In the genomic region with DNA sequence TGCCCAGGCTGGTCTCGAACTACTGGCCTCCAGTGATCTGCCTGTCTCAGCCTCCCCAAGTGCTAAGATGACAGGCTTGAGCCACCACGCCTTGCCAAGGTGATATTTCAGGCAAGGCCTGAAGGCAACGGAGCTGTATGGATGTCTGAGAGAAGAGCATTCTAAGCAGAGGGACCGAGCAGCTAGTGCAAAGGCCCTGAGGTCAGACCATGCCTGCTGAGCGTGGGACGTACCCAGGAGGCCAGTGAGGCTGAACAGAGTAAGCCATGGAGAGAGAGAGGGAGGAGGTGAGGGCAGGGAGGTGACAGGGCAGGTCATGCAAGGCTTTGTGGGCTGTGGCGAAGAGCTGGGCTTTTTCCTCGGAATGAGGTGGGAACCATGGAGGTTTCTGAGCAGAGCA, we compare ENCODE assay signal across 20 cellular contexts. TPM values are rescaled to one million over a fixed set of nuclear protein-coding genes. Genes with fewer than 3 reads are reported as not detected.
DNase-seq lines count a peak whose midpoint lies in the region; ATAC-seq, FAIRE-seq and TF ChIP-seq lines count a peak whose summit lies in the region.
"Had no signal": no experiment of that assay in that cellular context is flagged by ENCODE, and none has a peak within 500 bp of the region (broad histone marks: within the 10 kb centered on the region; RNA-seq: fewer than 3 reads in every experiment).

No MANE protein-coding gene starts in this region.

- peaks cover 9% of the 10 kb centered on the region for H3K4me1 ChIP-seq in HepG2 (ENCODE audit: insufficient read depth, low read length)
- H3K4me1 ChIP-seq in right lobe of liver = peaks cover 0 to 10% (median 0%) of the 10 kb centered on the region in 4 donors
- H3K4me1 ChIP-seq in psoas muscle = peaks cover 26% of the 10 kb centered on the region

- FAIRE-seq in HepG2 (lab: Jason Lieb, UNC) (no peak), GM12892 (lab: Jason Lieb, UNC) (no peak)

- H3K36me3 Mint-ChIP-seq in activated T-helper 17 cell treated with anti-CD3 and anti-CD28 coated beads, Interleukin-2, amount 50 U/mL, for 72 hours (ENCODE audit: low read depth) = peaks cover 37% of the 10 kb centered on the region
- H3K36me3 Mint-ChIP-seq in naive B cell = peaks cover 0 to 8% of the 10 kb centered on the region in 2 donors

- H3K27me3 ChIP-seq in HepG2 (ENCODE audit: control insufficient read depth in 1 of 2, insufficient read depth in 2 of 2, low read length in 2 of 2) (peaks cover 1 to 4% of the 10 kb centered on the region in 2 experiments; a peak in 2 of 5 replicates), right lobe of liver (no peaks in the 10 kb centered on the region), psoas muscle (ENCODE audit: insufficient read depth in 3 of 3, low read length in 2 of 3) (no peaks in the 10 kb centered on the region)
- H3K27me3 ChIP-seq: adrenal gland, esophagus muscularis mucosa, ovary had no signal

- CTCF ChIA-PET in HepG2 (lab: Yijun Ruan, JAX; ENCODE audit: low intra/inter-chr PET ratio, low total read pairs) = no interaction called here

- no peaks in the 10 kb centered on the region for H3K79me2 ChIP-seq in HepG2 (ENCODE audit: insufficient read depth, low read length)

- intact Hi-C loops in HepG2 (cut with micrococcal nuclease; ENCODE audit: unreplicated experiment) = no loop called here
- intact Hi-C loops in right lobe of liver (cut with DNase I) = no loop called here
- intact Hi-C loops in psoas muscle (cut with DNase I) = no loop called here
- intact Hi-C loops in posterior vena cava (cut with DNase I) = no loop called here

- H3K4me3 Mint-ChIP-seq in activated T-helper 17 cell treated with anti-CD3 and anti-CD28 coated beads, Interleukin-2, amount 50 U/mL, for 72 hours = no peak overlapping the region
- peak overlapping the region in 3 of 8 donors; percentile 37 to 58 (median 47) for H3K4me3 Mint-ChIP-seq in naive B cell
- H3K4me3 Mint-ChIP-seq: HFFc6 had no signal

- WGBS in HepG2 (ENCODE audit: low lambda C conversion rate) = 81% methylated on average over 8 of the region's 8 CpGs
- WGBS in right lobe of liver (ENCODE audit: insufficient coverage, low coverage, low lambda C conversion rate, missing lambda C conversion rate) = 93% methylated on average over 6 of the region's 8 CpGs
- 98 to 100% (median 99%) methylated on average over 8 of the region's 8 CpGs for WGBS in psoas muscle, 3 donors

- H3K27ac Mint-ChIP-seq in activated T-helper 17 cell treated with anti-CD3 and anti-CD28 coated beads, Interleukin-2, amount 50 U/mL, for 72 hours = peak overlapping the region; percentile 35
- H3K27ac Mint-ChIP-seq in naive B cell = peak overlapping the region in 5 of 6 donors; percentile 62 to 97 (median 87)

- H3K4me2 ChIP-seq in HepG2 (ENCODE audit: low read depth, low read length) = no peak overlapping the region

- TF ChIP-seq RAD21 in HepG2 (CRISPR knock-in tag; IDR thresholded peaks at IDR 0.05) = no peak

- H3K4me3 ChIP-seq in HepG2 (replicated peaks in 1 of 3; ENCODE audit: insufficient read depth in 1 of 3, low read depth in 2 of 3, low read length in 3 of 3) (no peak overlapping the region), right lobe of liver (no peak overlapping the region), psoas muscle (no peak overlapping the region)
- H3K4me3 ChIP-seq: adrenal gland, esophagus muscularis mucosa, ovary had no signal

- TF ChIP-seq EP300 in HepG2 (IDR thresholded peaks at IDR 0.05; ENCODE audit: low read depth in 2 of 2, low read length in 2 of 2) (no peak), HepG2 (CRISPR knock-in tag; IDR thresholded peaks at IDR 0.05; ENCODE audit: borderline replicate concordance) (no peak)

- H3K9ac ChIP-seq in HepG2 (ENCODE audit: insufficient read depth, low read depth, low read length) = no peak overlapping the region

- no peak overlapping the region for H2AFZ ChIP-seq in HepG2 (ENCODE audit: low read length)

- no peak for TF ChIP-seq POLR2A in HepG2 (IDR thresholded peaks at IDR 0.05; ENCODE audit: insufficient read depth in 1 of 2, low read depth in 2 of 2, low read length in 2 of 2)
- TF ChIP-seq POLR2A in right lobe of liver (IDR thresholded peaks at IDR 0.05) = no peak
- TF ChIP-seq POLR2A in GM12892 (IDR thresholded peaks at IDR 0.05; ENCODE audit: low read depth, low read length) = no peak

- H3K9me3 ChIP-seq in HepG2 (ENCODE audit: low read length) (no peaks in the 10 kb centered on the region), right lobe of liver (no peaks in the 10 kb centered on the region), psoas muscle (no peaks in the 10 kb centered on the region)
- H3K9me3 ChIP-seq: adrenal gland, esophagus muscularis mucosa, ovary had no signal

- DNase-seq in HepG2 (ENCODE audit: low spot score) (no peak), right lobe of liver (no peak), naive B cell (no peak), psoas muscle (no peak), GM12892 (ENCODE audit: insufficient read length) (no peak), posterior vena cava (ENCODE audit: low spot score) (no peak), GM19238 (ENCODE audit: insufficient read length, low spot score) (no peak)
- DNase-seq: activated CD4-positive, CD25-positive, alpha-beta regulatory T cell treated with anti-CD3 and anti-CD28 coated beads, Interleukin-2, amount 50 U/mL, for 72 hours; adrenal gland; EL; HFFc6; NCI-H1048; NCI-H524; ovary; SHP77 had no signal

- H3K36me3 ChIP-seq in HepG2 (replicated peaks in 1 of 2; ENCODE audit: control insufficient read depth in 1 of 2, insufficient read depth in 2 of 2, low read length in 2 of 2) (no peaks in the 10 kb centered on the region), right lobe of liver (no peaks in the 10 kb centered on the region), psoas muscle (ENCODE audit: insufficient read depth in 1 of 2, low read depth in 1 of 2) (no peaks in the 10 kb centered on the region)
- H3K36me3 ChIP-seq: adrenal gland, ovary had no signal

- in situ Hi-C loops in HepG2 (cut with HindIII; ENCODE audit: extremely low pct_ligation_motif_present, low pct_unique_long_range_greater_than_20kb) = no loop called here

- no peak for TF ChIP-seq CTCF in HepG2 (CRISPR knock-in tag; IDR thresholded peaks at IDR 0.05)
- no peak for TF ChIP-seq CTCF in right lobe of liver (IDR thresholded peaks at IDR 0.05)
- TF ChIP-seq CTCF in psoas muscle (IDR thresholded peaks at IDR 0.05) = no peak

- POLR2A ChIA-PET in HepG2 (lab: Yijun Ruan, JAX) = no interaction called here

- H3K4me1 Mint-ChIP-seq in activated T-helper 17 cell treated with anti-CD3 and anti-CD28 coated beads, Interleukin-2, amount 50 U/mL, for 72 hours = peaks cover 17% of the 10 kb centered on the region
- peaks cover 38 to 71% (median 53%) of the 10 kb centered on the region in 3 donors for H3K4me1 Mint-ChIP-seq in naive B cell

- H3K27me3 Mint-ChIP-seq in activated T-helper 17 cell treated with anti-CD3 and anti-CD28 coated beads, Interleukin-2, amount 50 U/mL, for 72 hours = no peaks in the 10 kb centered on the region
- H3K27me3 Mint-ChIP-seq in naive B cell = no peaks in the 10 kb centered on the region

- H3K27ac ChIP-seq in HepG2 (ENCODE audit: extremely low read length, insufficient read depth, low read length) (no peak overlapping the region), right lobe of liver (no peak overlapping the region), psoas muscle (no peak overlapping the region)
- H3K27ac ChIP-seq: adrenal gland, esophagus muscularis mucosa, ovary had no signal

- ATAC-seq in HepG2 (no peak), right lobe of liver (no peak), naive B cell (ENCODE audit: low read depth in 2 of 2) (no peak), psoas muscle (no peak)
- no peak for ATAC-seq in activated T-helper 17 cell treated with anti-CD3 and anti-CD28 coated beads, Interleukin-2, amount 50 U/mL, for 72 hours (replicated peaks)
- ATAC-seq: left lobe of liver had no signal

- H4K20me1 ChIP-seq in HepG2 (ENCODE audit: insufficient read depth, low read length) = no peaks in the 10 kb centered on the region

- BruUV-seq in HepG2 (replicated peaks; lab: Mats Ljungman, UMichigan) = no TSS peak

- H3K9me3 Mint-ChIP-seq in activated T-helper 17 cell treated with anti-CD3 and anti-CD28 coated beads, Interleukin-2, amount 50 U/mL, for 72 hours = no peaks in the 10 kb centered on the region
- H3K9me3 Mint-ChIP-seq in naive B cell = no peaks in the 10 kb centered on the region
- H3K9me3 Mint-ChIP-seq: HFFc6 had no signal

RNA-seq across cellular contexts. Expression of gene SLC44A2, which starts 3.4 kb away (rescaled TPM):
- total RNA-seq in HepG2 (2016; rRNA removed; fragmentation: Illumina TruSeq; extraction: Trizol) (2.3 and 2.4 TPM in 2 replicates), right lobe of liver (10 to 100 TPM; 11.7 to 18.5 (median 15.6) TPM), psoas muscle (100 to 1,000 TPM in 1 of 4 donors, 10 to 100 TPM in 3; 73.8 to 104 (median 83.8) TPM), posterior vena cava (100 to 1,000 TPM in 1 of 2 donors, 10 to 100 TPM in 1; 72.2 to 108 TPM)
- 1.2 and 2.2 TPM in 2 replicates for total RNA-seq in HepG2 (2016; cell fraction: cytosol; rRNA removed; fragmentation: Illumina TruSeq; extraction: Trizol; ENCODE audit: low read depth)
- total RNA-seq in HepG2 (2016; cell fraction: insoluble cytoplasmic fraction; rRNA removed; fragmentation: Illumina TruSeq; extraction: Trizol) = 1.5 and 2.5 TPM in 2 replicates
- 3.0 and 3.4 TPM in 2 replicates for total RNA-seq in HepG2 (2016; cell fraction: membrane; rRNA removed; fragmentation: Illumina TruSeq; extraction: Trizol)
- 3.2 and 3.4 TPM in 2 replicates for total RNA-seq in HepG2 (2016; cell fraction: nucleus; rRNA removed; fragmentation: Illumina TruSeq; extraction: Trizol)
- polyA plus RNA-seq in HepG2 (2011; rRNA removed) (5.6 and 7.2 TPM in 2 replicates), naive B cell (ENCODE audit: low read depth in 6 of 6) (100 to 1,000 TPM; 290 to 499 (median 313) TPM), psoas muscle (10 to 100 TPM; 36.3 to 73.4 (median 63.2) TPM)
- polyA plus RNA-seq in HepG2 (2011; cell fraction: cytosol; rRNA removed) = 5.4 and 5.7 TPM in 2 replicates
- 11.3 and 11.8 TPM in 2 replicates for polyA plus RNA-seq in HepG2 (2011; cell fraction: nucleus; rRNA removed)
- 5.9 and 8.2 TPM in 2 replicates for polyA plus RNA-seq in HepG2 (2012)
- polyA plus RNA-seq in HepG2 (2016; cell fraction: cytosol; fragmentation: Illumina TruSeq; extraction: Trizol; ENCODE audit: low read depth) = 2.5 and 2.6 TPM in 2 replicates
- polyA plus RNA-seq in HepG2 (2016; cell fraction: insoluble cytoplasmic fraction; fragmentation: Illumina TruSeq; extraction: Trizol; ENCODE audit: low read depth) = 1.9 and 2.2 TPM in 2 replicates
- polyA plus RNA-seq in HepG2 (2016; cell fraction: membrane; fragmentation: Illumina TruSeq; extraction: Trizol; ENCODE audit: low read depth) = 4.7 and 5.1 TPM in 2 replicates
- 8.1 and 8.5 TPM in 2 replicates for polyA plus RNA-seq in HepG2 (2016; cell fraction: nucleus; fragmentation: Illumina TruSeq; extraction: Trizol; ENCODE audit: insufficient read depth, low read depth)
- polyA minus RNA-seq in HepG2 (2011; rRNA and poly(A)+ RNA removed; ENCODE audit: low replicate concordance) = 13.9 and 134 TPM in 2 replicates
- 5.3 and 8.4 TPM in 2 replicates for polyA minus RNA-seq in HepG2 (2011; cell fraction: cytosol; rRNA and poly(A)+ RNA removed)
- 5.4 and 9.6 TPM in 2 replicates for polyA minus RNA-seq in HepG2 (2011; cell fraction: nucleus; rRNA and poly(A)+ RNA removed)
- total RNA-seq in activated T-helper 17 cell treated with anti-CD3 and anti-CD28 coated beads, Interleukin-2, amount 50 U/mL, for 72 hours = 10 to 100 TPM; 64.8 to 84.9 TPM
- 27.4 TPM for polyA plus RNA-seq in GM12892 (2012; ENCODE audit: missing spikeins)

RNA-seq across cellular contexts. Expression of gene ILF3, which starts 32.2 kb away (rescaled TPM):
- total RNA-seq in HepG2 (2016; rRNA removed; fragmentation: Illumina TruSeq; extraction: Trizol) = 120 and 127 TPM in 2 replicates
- total RNA-seq in HepG2 (2016; cell fraction: cytosol; rRNA removed; fragmentation: Illumina TruSeq; extraction: Trizol; ENCODE audit: low read depth) = 19.6 and 21.2 TPM in 2 replicates
- 113 and 122 TPM in 2 replicates for total RNA-seq in HepG2 (2016; cell fraction: insoluble cytoplasmic fraction; rRNA removed; fragmentation: Illumina TruSeq; extraction: Trizol)
- total RNA-seq in HepG2 (2016; cell fraction: membrane; rRNA removed; fragmentation: Illumina TruSeq; extraction: Trizol) = 63.1 and 64.0 TPM in 2 replicates
- total RNA-seq in HepG2 (2016; cell fraction: nucleus; rRNA removed; fragmentation: Illumina TruSeq; extraction: Trizol) = 133 and 160 TPM in 2 replicates
- 173 and 195 TPM in 2 replicates for polyA plus RNA-seq in HepG2 (2011; rRNA removed)
- polyA plus RNA-seq in HepG2 (2011; cell fraction: cytosol; rRNA removed) = 59.6 and 75.2 TPM in 2 replicates
- polyA plus RNA-seq in HepG2 (2011; cell fraction: nucleus; rRNA removed) = 588 and 668 TPM in 2 replicates
- polyA plus RNA-seq in HepG2 (2012) = 153 and 159 TPM in 2 replicates
- 18.4 and 19.6 TPM in 2 replicates for polyA plus RNA-seq in HepG2 (2016; cell fraction: cytosol; fragmentation: Illumina TruSeq; extraction: Trizol; ENCODE audit: low read depth)
- polyA plus RNA-seq in HepG2 (2016; cell fraction: insoluble cytoplasmic fraction; fragmentation: Illumina TruSeq; extraction: Trizol; ENCODE audit: low read depth) = 178 and 216 TPM in 2 replicates
- 54.0 and 61.1 TPM in 2 replicates for polyA plus RNA-seq in HepG2 (2016; cell fraction: membrane; fragmentation: Illumina TruSeq; extraction: Trizol; ENCODE audit: low read depth)
- polyA plus RNA-seq in HepG2 (2016; cell fraction: nucleus; fragmentation: Illumina TruSeq; extraction: Trizol; ENCODE audit: insufficient read depth, low read depth) = 615 and 640 TPM in 2 replicates
- 139 and 144 TPM in 2 replicates for polyA minus RNA-seq in HepG2 (2011; rRNA and poly(A)+ RNA removed; ENCODE audit: low replicate concordance)
- polyA minus RNA-seq in HepG2 (2011; cell fraction: cytosol; rRNA and poly(A)+ RNA removed) = 65.3 and 73.2 TPM in 2 replicates
- 154 and 157 TPM in 2 replicates for polyA minus RNA-seq in HepG2 (2011; cell fraction: nucleus; rRNA and poly(A)+ RNA removed)
- 10 to 100 TPM; 40.0 to 82.3 (median 54.8) TPM for total RNA-seq in right lobe of liver
- total RNA-seq in activated T-helper 17 cell treated with anti-CD3 and anti-CD28 coated beads, Interleukin-2, amount 50 U/mL, for 72 hours = 100 to 1,000 TPM; 286 to 439 TPM
- polyA plus RNA-seq in naive B cell (ENCODE audit: low read depth in 6 of 6) = 10 to 100 TPM; 34.2 to 95.0 (median 71.6) TPM
- total RNA-seq in psoas muscle = 100 to 1,000 TPM; 112 to 189 (median 157) TPM
- 100 to 1,000 TPM in 2 of 3 donors, 10 to 100 TPM in 1; 70.6 to 148 (median 139) TPM for polyA plus RNA-seq in psoas muscle
- polyA plus RNA-seq in GM12892 (2012; ENCODE audit: missing spikeins) = 171 TPM
- 100 to 1,000 TPM; 139 to 154 TPM for total RNA-seq in posterior vena cava

RNA-seq across cellular contexts. Expression of gene AP1M2, which starts 34.9 kb away (rescaled TPM):
- 76.8 and 82.9 TPM in 2 replicates for total RNA-seq in HepG2 (2016; rRNA removed; fragmentation: Illumina TruSeq; extraction: Trizol)
- 118 and 125 TPM in 2 replicates for total RNA-seq in HepG2 (2016; cell fraction: cytosol; rRNA removed; fragmentation: Illumina TruSeq; extraction: Trizol; ENCODE audit: low read depth)
- 76.9 and 81.0 TPM in 2 replicates for total RNA-seq in HepG2 (2016; cell fraction: insoluble cytoplasmic fraction; rRNA removed; fragmentation: Illumina TruSeq; extraction: Trizol)
- total RNA-seq in HepG2 (2016; cell fraction: membrane; rRNA removed; fragmentation: Illumina TruSeq; extraction: Trizol) = 155 and 171 TPM in 2 replicates
- total RNA-seq in HepG2 (2016; cell fraction: nucleus; rRNA removed; fragmentation: Illumina TruSeq; extraction: Trizol) = 20.9 and 33.5 TPM in 2 replicates
- 6.3 and 11.0 TPM in 2 replicates for polyA plus RNA-seq in HepG2 (2011; rRNA removed)
- 9.9 and 10.4 TPM in 2 replicates for polyA plus RNA-seq in HepG2 (2011; cell fraction: cytosol; rRNA removed)
- 5.0 and 7.5 TPM in 2 replicates for polyA plus RNA-seq in HepG2 (2011; cell fraction: nucleus; rRNA removed)
- 15.7 and 24.8 TPM in 2 replicates for polyA plus RNA-seq in HepG2 (2012)
- 112 and 122 TPM in 2 replicates for polyA plus RNA-seq in HepG2 (2016; cell fraction: cytosol; fragmentation: Illumina TruSeq; extraction: Trizol; ENCODE audit: low read depth)
- 68.0 and 75.6 TPM in 2 replicates for polyA plus RNA-seq in HepG2 (2016; cell fraction: insoluble cytoplasmic fraction; fragmentation: Illumina TruSeq; extraction: Trizol; ENCODE audit: low read depth)
- polyA plus RNA-seq in HepG2 (2016; cell fraction: membrane; fragmentation: Illumina TruSeq; extraction: Trizol; ENCODE audit: low read depth) = 140 and 148 TPM in 2 replicates
- polyA plus RNA-seq in HepG2 (2016; cell fraction: nucleus; fragmentation: Illumina TruSeq; extraction: Trizol; ENCODE audit: insufficient read depth, low read depth) = 52.2 and 56.2 TPM in 2 replicates
- polyA minus RNA-seq in HepG2 (2011; rRNA and poly(A)+ RNA removed; ENCODE audit: low replicate concordance) = 5.0 and 16.3 TPM in 2 replicates
- polyA minus RNA-seq in HepG2 (2011; cell fraction: cytosol; rRNA and poly(A)+ RNA removed) = 3.0 and 5.1 TPM in 2 replicates
- polyA minus RNA-seq in HepG2 (2011; cell fraction: nucleus; rRNA and poly(A)+ RNA removed) = 1.2 and 3.2 TPM in 2 replicates
- total RNA-seq in right lobe of liver = 1 to 10 TPM in 2 of 6 experiments, under 1 TPM in 4; 0.35 to 2.5 (median 0.75) TPM
- total RNA-seq in activated T-helper 17 cell treated with anti-CD3 and anti-CD28 coated beads, Interleukin-2, amount 50 U/mL, for 72 hours = not detected
- under 1 TPM in 2 of 6 donors, not detected in 4; 0.66 to 0.94 TPM for polyA plus RNA-seq in naive B cell (ENCODE audit: low read depth in 6 of 6)
- not detected for total RNA-seq in psoas muscle
- under 1 TPM in 1 of 3 donors, not detected in 2; 0.13 TPM for polyA plus RNA-seq in psoas muscle
- not detected for polyA plus RNA-seq in GM12892 (2012; ENCODE audit: missing spikeins)
- not detected for total RNA-seq in posterior vena cava
- total RNA-seq: cardiac septum; esophagus muscularis mucosa; T-helper 1 cell treated with Interleukin-12 subunit alpha and Interleukin-12 subunit beta and Interleukin-4 antibody, amounts not matched to agents 30 ng/mL and 1 ng/mL, for 36 hours had no signal

RNA-seq across cellular contexts. Expression of gene CDKN2D, which starts 53.2 kb away (rescaled TPM):
- 4.8 and 5.4 TPM in 2 replicates for total RNA-seq in HepG2 (2016; rRNA removed; fragmentation: Illumina TruSeq; extraction: Trizol)
- total RNA-seq in HepG2 (2016; cell fraction: cytosol; rRNA removed; fragmentation: Illumina TruSeq; extraction: Trizol; ENCODE audit: low read depth) = 4.1 and 5.0 TPM in 2 replicates
- total RNA-seq in HepG2 (2016; cell fraction: insoluble cytoplasmic fraction; rRNA removed; fragmentation: Illumina TruSeq; extraction: Trizol) = 4.8 and 5.1 TPM in 2 replicates
- 7.2 and 8.5 TPM in 2 replicates for total RNA-seq in HepG2 (2016; cell fraction: membrane; rRNA removed; fragmentation: Illumina TruSeq; extraction: Trizol)
- total RNA-seq in HepG2 (2016; cell fraction: nucleus; rRNA removed; fragmentation: Illumina TruSeq; extraction: Trizol) = 2.6 and 3.2 TPM in 2 replicates
- 8.0 and 8.6 TPM in 2 replicates for polyA plus RNA-seq in HepG2 (2011; rRNA removed)
- polyA plus RNA-seq in HepG2 (2011; cell fraction: cytosol; rRNA removed) = 9.2 and 13.0 TPM in 2 replicates
- polyA plus RNA-seq in HepG2 (2011; cell fraction: nucleus; rRNA removed) = 7.4 and 7.6 TPM in 2 replicates
- polyA plus RNA-seq in HepG2 (2012) = 2.5 and 6.6 TPM in 2 replicates
- 6.2 and 7.7 TPM in 2 replicates for polyA plus RNA-seq in HepG2 (2016; cell fraction: cytosol; fragmentation: Illumina TruSeq; extraction: Trizol; ENCODE audit: low read depth)
- polyA plus RNA-seq in HepG2 (2016; cell fraction: insoluble cytoplasmic fraction; fragmentation: Illumina TruSeq; extraction: Trizol; ENCODE audit: low read depth) = 6.3 and 8.0 TPM in 2 replicates
- 8.2 and 8.7 TPM in 2 replicates for polyA plus RNA-seq in HepG2 (2016; cell fraction: membrane; fragmentation: Illumina TruSeq; extraction: Trizol; ENCODE audit: low read depth)
- polyA plus RNA-seq in HepG2 (2016; cell fraction: nucleus; fragmentation: Illumina TruSeq; extraction: Trizol; ENCODE audit: insufficient read depth, low read depth) = 11.5 and 12.4 TPM in 2 replicates
- polyA minus RNA-seq in HepG2 (2011; rRNA and poly(A)+ RNA removed; ENCODE audit: low replicate concordance) = 7.8 and 7.9 TPM in 2 replicates
- 1.8 and 2.3 TPM in 2 replicates for polyA minus RNA-seq in HepG2 (2011; cell fraction: cytosol; rRNA and poly(A)+ RNA removed)
- polyA minus RNA-seq in HepG2 (2011; cell fraction: nucleus; rRNA and poly(A)+ RNA removed) = 0.39 and 0.87 TPM in 2 replicates
- 1 to 10 TPM in 4 of 6 experiments, under 1 TPM in 2; 0.97 to 2.8 (median 2.0) TPM for total RNA-seq in right lobe of liver
- total RNA-seq in activated T-helper 17 cell treated with anti-CD3 and anti-CD28 coated beads, Interleukin-2, amount 50 U/mL, for 72 hours = 10 to 100 TPM; 21.2 to 46.6 TPM
- 100 to 1,000 TPM; 110 to 209 (median 153) TPM for polyA plus RNA-seq in naive B cell (ENCODE audit: low read depth in 6 of 6)
- total RNA-seq in psoas muscle = 10 to 100 TPM in 3 of 4 donors, 1 to 10 TPM in 1; 6.1 to 13.1 (median 11.8) TPM
- polyA plus RNA-seq in psoas muscle = 10 to 100 TPM; 18.0 to 29.2 (median 22.7) TPM
- 9.0 TPM for polyA plus RNA-seq in GM12892 (2012; ENCODE audit: missing spikeins)
- total RNA-seq in posterior vena cava = 10 to 100 TPM in 1 of 2 donors, 1 to 10 TPM in 1; 8.1 to 15.0 TPM

RNA-seq across cellular contexts. Expression of gene KRI1, which starts 56.2 kb away (rescaled TPM):
- total RNA-seq in HepG2 (2016; rRNA removed; fragmentation: Illumina TruSeq; extraction: Trizol) (10.2 and 11.7 TPM in 2 replicates), right lobe of liver (1 to 10 TPM; 5.8 to 9.6 (median 8.5) TPM), psoas muscle (10 to 100 TPM; 17.3 to 20.6 (median 20.3) TPM), posterior vena cava (10 to 100 TPM; 15.1 to 16.5 TPM)
- 2.3 and 3.1 TPM in 2 replicates for total RNA-seq in HepG2 (2016; cell fraction: cytosol; rRNA removed; fragmentation: Illumina TruSeq; extraction: Trizol; ENCODE audit: low read depth)
- total RNA-seq in HepG2 (2016; cell fraction: insoluble cytoplasmic fraction; rRNA removed; fragmentation: Illumina TruSeq; extraction: Trizol) = 8.4 and 12.8 TPM in 2 replicates
- 3.2 and 3.9 TPM in 2 replicates for total RNA-seq in HepG2 (2016; cell fraction: membrane; rRNA removed; fragmentation: Illumina TruSeq; extraction: Trizol)
- 9.0 and 10.0 TPM in 2 replicates for total RNA-seq in HepG2 (2016; cell fraction: nucleus; rRNA removed; fragmentation: Illumina TruSeq; extraction: Trizol)
- polyA plus RNA-seq in HepG2 (2011; rRNA removed) (9.1 and 12.7 TPM in 2 replicates), naive B cell (ENCODE audit: low read depth in 6 of 6) (10 to 100 TPM; 10.6 to 47.6 (median 16.5) TPM), psoas muscle (10 to 100 TPM; 14.8 to 21.6 (median 20.1) TPM)
- 4.8 and 4.9 TPM in 2 replicates for polyA plus RNA-seq in HepG2 (2011; cell fraction: cytosol; rRNA removed)
- 29.3 and 32.2 TPM in 2 replicates for polyA plus RNA-seq in HepG2 (2011; cell fraction: nucleus; rRNA removed)
- 12.5 and 15.9 TPM in 2 replicates for polyA plus RNA-seq in HepG2 (2012)
- 1.9 and 2.1 TPM in 2 replicates for polyA plus RNA-seq in HepG2 (2016; cell fraction: cytosol; fragmentation: Illumina TruSeq; extraction: Trizol; ENCODE audit: low read depth)
- 11.0 and 12.8 TPM in 2 replicates for polyA plus RNA-seq in HepG2 (2016; cell fraction: insoluble cytoplasmic fraction; fragmentation: Illumina TruSeq; extraction: Trizol; ENCODE audit: low read depth)
- 3.0 and 4.1 TPM in 2 replicates for polyA plus RNA-seq in HepG2 (2016; cell fraction: membrane; fragmentation: Illumina TruSeq; extraction: Trizol; ENCODE audit: low read depth)
- polyA plus RNA-seq in HepG2 (2016; cell fraction: nucleus; fragmentation: Illumina TruSeq; extraction: Trizol; ENCODE audit: insufficient read depth, low read depth) = 59.6 and 63.0 TPM in 2 replicates
- polyA minus RNA-seq in HepG2 (2011; rRNA and poly(A)+ RNA removed; ENCODE audit: low replicate concordance) = 12.6 and 33.9 TPM in 2 replicates
- polyA minus RNA-seq in HepG2 (2011; cell fraction: cytosol; rRNA and poly(A)+ RNA removed) = 5.1 and 8.9 TPM in 2 replicates
- 8.8 and 9.8 TPM in 2 replicates for polyA minus RNA-seq in HepG2 (2011; cell fraction: nucleus; rRNA and poly(A)+ RNA removed)
- total RNA-seq in activated T-helper 17 cell treated with anti-CD3 and anti-CD28 coated beads, Interleukin-2, amount 50 U/mL, for 72 hours = 10 to 100 TPM; 43.3 to 52.5 TPM
- polyA plus RNA-seq in GM12892 (2012; ENCODE audit: missing spikeins) = 19.1 TPM

Comparison
In these comparisons a context has a peak if more than half of its experiments do, and no peak if none do; other contexts are left out.
1. RNA of gene AP1M2, which starts 34.9 kb away (total RNA-seq): 20.9 to 171 TPM in HepG2; 0.35 to 2.5 TPM in right lobe of liver, not detected in activated T-helper 17 cell treated with anti-CD3 and anti-CD28 coated beads, Interleukin-2, amount 50 U/mL, for 72 hours, not detected in psoas muscle and not detected in posterior vena cava; every median in the first group is over 4 times any median in the second.